12 cellular contexts compared by ENCODE assay signal in genomic region chr17:34827008-34827407, GRCh38.
"Had no signal": no experiment of that assay in that cellular context is flagged by ENCODE, and none has a peak within 500 bp of the region (broad histone marks: within the 10 kb centered on the region; RNA-seq: fewer than 3 reads in every experiment).

No MANE protein-coding gene starts in this region.

- H3K4me3 ChIP-seq: gastrocnemius medialis, left lung, uterus had no signal

- H3K36me3 Mint-ChIP-seq: stimulated activated memory B cell treated with anti-CD40 and anti-IgM and Interleukin-4, amounts not matched to agents 10 μg/mL and 1 μg/mL and 100 μg/mL, for 72 hours had no signal

- H3K9me3 Mint-ChIP-seq: activated CD8-positive, alpha-beta T cell treated with anti-CD3 and anti-CD28 coated beads for 36 hours; activated T-cell treated with anti-CD3 and anti-CD28 coated beads, Interleukin-2, amount 50 U/mL, for 4 hours; effector memory CD8-positive, alpha-beta T cell; naive thymus-derived CD4-positive, alpha-beta T cell; stimulated activated memory B cell treated with anti-CD40 and anti-IgM and Interleukin-4, amounts not matched to agents 10 μg/mL and 1 μg/mL and 100 μg/mL, for 72 hours had no signal

- H3K9me3 ChIP-seq: gastrocnemius medialis, left lung, uterus had no signal

- H3K36me3 ChIP-seq: gastrocnemius medialis, left lung, uterus had no signal

- H3K27me3 ChIP-seq: gastrocnemius medialis, left lung, uterus had no signal

- H3K4me1 Mint-ChIP-seq: stimulated activated memory B cell treated with anti-CD40 and anti-IgM and Interleukin-4, amounts not matched to agents 10 μg/mL and 1 μg/mL and 100 μg/mL, for 72 hours had no signal

- H3K4me1 ChIP-seq: gastrocnemius medialis, left lung, uterus had no signal

- DNase-seq: activated CD4-positive, alpha-beta T cell treated with anti-CD3 and anti-CD28 coated beads for 4 hours; activated CD8-positive, alpha-beta T cell treated with anti-CD3 and anti-CD28 coated beads for 36 hours; activated effector memory CD4-positive, alpha-beta T cell treated with Interleukin-2 at 50 U/mL for 16 hours; activated naive CD4-positive, alpha-beta T cell treated with anti-CD3 and anti-CD28 coated beads, Interleukin-2, amount 50 U/mL, for 16 hours; activated T-cell treated with anti-CD3 and anti-CD28 coated beads, Interleukin-2, amount 50 U/mL, for 4 hours; dermis blood vessel endothelial cell; effector memory CD8-positive, alpha-beta T cell; gastrocnemius medialis; left lung; naive thymus-derived CD4-positive, alpha-beta T cell; uterus had no signal

- H3K4me3 Mint-ChIP-seq: activated CD8-positive, alpha-beta T cell treated with anti-CD3 and anti-CD28 coated beads for 36 hours; activated T-cell treated with anti-CD3 and anti-CD28 coated beads, Interleukin-2, amount 50 U/mL, for 4 hours; effector memory CD8-positive, alpha-beta T cell; naive thymus-derived CD4-positive, alpha-beta T cell; stimulated activated memory B cell treated with anti-CD40 and anti-IgM and Interleukin-4, amounts not matched to agents 10 μg/mL and 1 μg/mL and 100 μg/mL, for 72 hours had no signal

- H3K27ac Mint-ChIP-seq: activated CD8-positive, alpha-beta T cell treated with anti-CD3 and anti-CD28 coated beads for 36 hours; effector memory CD8-positive, alpha-beta T cell; naive thymus-derived CD4-positive, alpha-beta T cell; stimulated activated memory B cell treated with anti-CD40 and anti-IgM and Interleukin-4, amounts not matched to agents 10 μg/mL and 1 μg/mL and 100 μg/mL, for 72 hours had no signal

- H3K27ac ChIP-seq: gastrocnemius medialis, left lung, uterus had no signal

- ATAC-seq: activated CD8-positive, alpha-beta T cell treated with anti-CD3 and anti-CD28 coated beads for 36 hours; activated T-cell treated with anti-CD3 and anti-CD28 coated beads, Interleukin-2, amount 50 U/mL, for 4 hours; effector memory CD8-positive, alpha-beta T cell; gastrocnemius medialis; left lung; naive thymus-derived CD4-positive, alpha-beta T cell; stimulated activated memory B cell treated with anti-CD40 and anti-IgM and Interleukin-4, amounts not matched to agents 10 μg/mL and 1 μg/mL and 100 μg/mL, for 72 hours had no signal
